ENCODE assay signal across 14 cellular contexts in genomic region chr20:17849111-17849900, GRCh38.
DNase-seq lines count a peak whose midpoint lies in the region; ATAC-seq, FAIRE-seq and TF ChIP-seq lines count a peak whose summit lies in the region.
"Had no signal": no experiment of that assay in that cellular context is flagged by ENCODE, and none has a peak within 500 bp of the region (broad histone marks: within the 10 kb centered on the region; RNA-seq: fewer than 3 reads in every experiment).

No MANE protein-coding gene starts in this region.

- intact Hi-C loops in IMR-90 (cut with micrococcal nuclease) = no loop called here

- H3K4me2 ChIP-seq in IMR-90 (ENCODE audit: low read depth, low read length) (no peak overlapping the region), H1 (ENCODE audit: insufficient read depth in 1 of 2, low read depth in 2 of 2, low read length in 2 of 2) (no peak overlapping the region), trophoblast cell (ENCODE audit: low read length) (no peak overlapping the region)

- in situ Hi-C loops in IMR-90 (cut with MboI; ENCODE audit: low sequenced_read_pairs) = no loop called here
- in situ Hi-C loops in HAP-1 (cut with MboI; ENCODE audit: low sequenced_read_pairs) = no loop called here

- no peak for DNase-seq in AG04450 (ENCODE audit: low read depth, low spot score)
- no peak for DNase-seq in IMR-90
- DNase-seq in H1 (ENCODE audit: low read depth in 1 of 2, low spot score in 2 of 2) = no peak
- DNase-seq in trophoblast cell = no peak
- DNase-seq in HAP-1 (ENCODE audit: low spot score in 2 of 2) = no peak
- no peak for DNase-seq in urothelium cell line (ENCODE audit: low spot score)
- DNase-seq in effector CD4-positive, alpha-beta T cell = no peak
- DNase-seq: activated CD4-positive, alpha-beta T cell treated with anti-CD3 and anti-CD28 coated beads for 36 hours; activated effector memory CD4-positive, alpha-beta T cell treated with Interleukin-2 at 50 U/mL for 16 hours; GF-D8; KG1; NCI-H187 had no signal

- TF ChIP-seq EP300 in H1 (IDR thresholded peaks at IDR 0.05; ENCODE audit: borderline replicate concordance in 1 of 2, low read depth in 2 of 2, low read length in 2 of 2) = no peak

- H3K27ac ChIP-seq in AG04450 (ENCODE audit: low read depth, low read length) (peak overlapping the region; percentile 84), IMR-90 (ENCODE audit: insufficient read depth, low read length) (peak overlapping the region; percentile 62), H1 (ENCODE audit: low read depth, low read length) (no peak overlapping the region), trophoblast cell (ENCODE audit: low read depth, low read length) (no peak overlapping the region)
- H3K27ac ChIP-seq: cardiac muscle cell had no signal

- WGBS in IMR-90 (ENCODE audit: extremely low coverage in 2 of 2, insufficient read length in 1 of 2), 2 experiments = no CpG with 5 or more reads among the region's 6 CpGs
- WGBS in H1 (ENCODE audit: extremely low coverage in 1 of 2, insufficient coverage in 1 of 2, insufficient read length in 1 of 2, insufficient replicate concordance in 2 of 2, low coverage in 1 of 2, low lambda C conversion rate in 2 of 2, missing lambda C conversion rate in 1 of 2), 2 experiments = 86% methylated on average over 6 of the region's 6 CpGs; no CpG with 5 or more reads in 1 of the 2 experiments
- WGBS in trophoblast cell (ENCODE audit: extremely low coverage, insufficient coverage, insufficient read length) = no CpG with 5 or more reads among the region's 6 CpGs

- peaks cover 15% of the 10 kb centered on the region for H3K9me3 ChIP-seq in AG04450 (ENCODE audit: control insufficient read depth, insufficient read depth, low read length)
- peaks cover 6% of the 10 kb centered on the region for H3K9me3 ChIP-seq in IMR-90 (ENCODE audit: control insufficient read depth, insufficient read depth, low read length)
- no peaks in the 10 kb centered on the region for H3K9me3 ChIP-seq in H1 (ENCODE audit: insufficient read depth in 2 of 2, low read depth in 1 of 2, low read length in 1 of 2)
- H3K9me3 ChIP-seq in trophoblast cell (ENCODE audit: insufficient read depth, low read depth, low read length) = peaks cover 4% of the 10 kb centered on the region
- no peaks in the 10 kb centered on the region for H3K9me3 ChIP-seq in HAP-1

- H3K56ac ChIP-seq in IMR-90 (ENCODE audit: extremely low read depth, insufficient read depth, low read length) (peak overlapping the region; percentile 77), H1 (replicated peaks; ENCODE audit: insufficient read length, low read depth, low read length) (no peak overlapping the region)

- H3K79me1 ChIP-seq in IMR-90 (ENCODE audit: low read depth in 1 of 2, low read length in 2 of 2) (peaks cover 0 to 21% of the 10 kb centered on the region in 2 experiments; a peak in 2 of 4 replicates), H1 (ENCODE audit: low read depth, low read length) (no peaks in the 10 kb centered on the region), trophoblast cell (ENCODE audit: low read length) (peaks cover 4% of the 10 kb centered on the region)

- H2BK15ac ChIP-seq in IMR-90 (ENCODE audit: low read depth, low read length) (peak overlapping the region; percentile 94; the same call in 2 of the 3 replicates), H1 (ENCODE audit: low read length) (no peak overlapping the region)

- no peaks in the 10 kb centered on the region for H3K27me3 ChIP-seq in AG04450 (ENCODE audit: control insufficient read depth, insufficient read depth, low read length)
- H3K27me3 ChIP-seq in IMR-90 (ENCODE audit: control insufficient read depth, insufficient read depth, low read length) = no peaks in the 10 kb centered on the region
- no peaks in the 10 kb centered on the region for H3K27me3 ChIP-seq in H1 (replicated peaks in 1 of 4; ENCODE audit: control insufficient read depth in 3 of 4, extremely low read depth in 1 of 4, insufficient read depth in 3 of 4, low read length in 3 of 4)
- no peaks in the 10 kb centered on the region for H3K27me3 ChIP-seq in trophoblast cell (ENCODE audit: insufficient read depth, low read length)
- no peaks in the 10 kb centered on the region; the same call in 1 of the 2 replicates for H3K27me3 ChIP-seq in HAP-1 (ENCODE audit: low read depth)
- H3K27me3 ChIP-seq: cardiac muscle cell had no signal

- CTCF ChIA-PET in AG04450 (lab: Charles Lee) = interaction anchor here (0.5 kb wide), 1 partner anchor 164 kb away, joined by 4 read pairs; no protein-coding TSS in a partner anchor
- CTCF ChIA-PET in IMR-90 (lab: Yijun Ruan, JAX) = interaction anchor here (0.6 kb wide), 1 partner anchor 46 kb away, joined by 3 read pairs; no protein-coding TSS in a partner anchor
- CTCF ChIA-PET in H1 (lab: Charles Lee; ENCODE audit: partially characterized antibody) = interaction anchor here (0.8 to 1.6 kb wide), 5 partner anchors 11 to 133 kb away, joined by 3 to 8 read pairs (median 4); no protein-coding TSS in a partner anchor

- H3K23ac ChIP-seq in IMR-90 (ENCODE audit: low read depth, low read length) (peak overlapping the region; percentile 77), H1 (ENCODE audit: insufficient read length) (no peak overlapping the region), trophoblast cell (ENCODE audit: low read length) (no peak overlapping the region)

- FAIRE-seq in H1 (lab: Jason Lieb, UNC) (no peak), urothelium cell line (lab: Jason Lieb, UNC) (no peak)

- no TSS peak for BruUV-seq in IMR-90 (replicated peaks; lab: Mats Ljungman, UMichigan)

- H3K79me2 ChIP-seq in H1 (ENCODE audit: control insufficient read depth in 1 of 2, insufficient read depth in 2 of 2, low read length in 2 of 2) = no peaks in the 10 kb centered on the region
- H3K79me2 ChIP-seq in trophoblast cell (ENCODE audit: control insufficient read depth, insufficient read depth, low read length, poor library complexity) = no peaks in the 10 kb centered on the region

- no peak overlapping the region for H4K12ac ChIP-seq in trophoblast cell (ENCODE audit: low read depth, low read length)

- dilution Hi-C loops in IMR-90 (cut with HindIII; ENCODE audit: low sequenced_read_pairs, unreplicated experiment) = no loop called here

- H2AFZ ChIP-seq in IMR-90 (replicated peaks; ENCODE audit: low read length, poor library complexity) (peak overlapping the region; percentile 57), H1 (ENCODE audit: low read length) (no peak overlapping the region), trophoblast cell (ENCODE audit: insufficient read depth, low read length, poor library complexity) (no peak overlapping the region)

- peak overlapping the region; percentile 95 for H2AK9ac ChIP-seq in IMR-90 (replicated peaks; ENCODE audit: low read depth, low read length, poor library complexity)

- ATAC-seq in IMR-90 (ENCODE audit: low read depth) (no peak), HG02870 (IDR thresholded peaks at IDR 0.05; ENCODE audit: unreplicated experiment) (no peak)
- ATAC-seq: activated CD4-positive, alpha-beta T cell treated with anti-CD3 and anti-CD28 coated beads for 36 hours had no signal

- H4K20me1 ChIP-seq in IMR-90 (ENCODE audit: insufficient read depth, low read length) = no peaks in the 10 kb centered on the region
- no peaks in the 10 kb centered on the region for H4K20me1 ChIP-seq in H1 (replicated peaks in 1 of 2; ENCODE audit: control insufficient read depth in 1 of 2, insufficient read depth in 2 of 2, low read length in 2 of 2)

- no peak for TF ChIP-seq CTCF in AG04450 (IDR thresholded peaks at IDR 0.05; ENCODE audit: low read depth, low read length)
- no peak for TF ChIP-seq CTCF in IMR-90 (conservative IDR thresholded peaks at IDR 0.05; ENCODE audit: low read depth, low read length)
- TF ChIP-seq CTCF in H1 (IDR thresholded peaks at IDR 0.05; ENCODE audit: control extremely low read depth in 1 of 3, insufficient read depth in 1 of 3, low read depth in 1 of 3, low read length in 3 of 3) = no peak

- H2AK5ac ChIP-seq in IMR-90 (ENCODE audit: low read depth, low read length) = peak overlapping the region; percentile 100
- H2AK5ac ChIP-seq in H1 (ENCODE audit: low read depth, low read length) = no peak overlapping the region
- H2AK5ac ChIP-seq in trophoblast cell (ENCODE audit: low read length) = no peak overlapping the region

- peak overlapping the region; percentile 60 for H4K5ac ChIP-seq in IMR-90 (ENCODE audit: low read depth, low read length)
- H4K5ac ChIP-seq in H1 (ENCODE audit: insufficient read length, low read depth, low read length) = no peak overlapping the region

- H2BK5ac ChIP-seq in IMR-90 (ENCODE audit: low read depth, low read length, poor library complexity, severe bottlenecking) (peak overlapping the region; percentile 79), H1 (ENCODE audit: low read depth, low read length) (peak overlapping the region; percentile 87; the same call in 1 of the 2 replicates), trophoblast cell (ENCODE audit: low read depth, low read length, poor library complexity) (no peak overlapping the region)

- no peaks in the 10 kb centered on the region for H3K36me3 ChIP-seq in IMR-90 (ENCODE audit: control insufficient read depth, insufficient read depth, low read length)
- H3K36me3 ChIP-seq in H1 (ENCODE audit: control insufficient read depth in 2 of 4, insufficient read depth in 4 of 4, low read length in 3 of 4) = no peaks in the 10 kb centered on the region
- H3K36me3 ChIP-seq in trophoblast cell (ENCODE audit: control insufficient read depth in 1 of 2, insufficient read depth in 2 of 2, low read length in 2 of 2) = no peaks in the 10 kb centered on the region
- no peaks in the 10 kb centered on the region for H3K36me3 ChIP-seq in HAP-1 (replicated peaks)
- H3K36me3 ChIP-seq: cardiac muscle cell had no signal

- H4K91ac ChIP-seq in IMR-90 (ENCODE audit: insufficient read depth, low read depth, low read length) = peak overlapping the region; percentile 98
- no peak overlapping the region for H4K91ac ChIP-seq in H1 (replicated peaks; ENCODE audit: insufficient read length, low read length)
- H4K91ac ChIP-seq in trophoblast cell (ENCODE audit: low read depth, low read length) = peak overlapping the region; percentile 11

- H2BK12ac ChIP-seq in H1 (ENCODE audit: low read depth, low read length) (peak overlapping the region; percentile 39; the same call in 1 of the 2 replicates), trophoblast cell (ENCODE audit: low read length) (no peak overlapping the region)

- POLR2A ChIA-PET in AG04450 (lab: Yijun Ruan, JAX) = interaction anchor here (0.6 to 2.5 kb wide), 4 partner anchors 13 to 365 kb away, joined by 3 to 8 read pairs (median 6); partner anchors contain the start of gene RRBP1
- POLR2A ChIA-PET in IMR-90 (lab: Charles Lee; ENCODE audit: unreplicated experiment) = interaction anchor here (1.6 kb wide), 1 partner anchor 25 kb away, joined by 5 read pairs; no protein-coding TSS in a partner anchor
- POLR2A ChIA-PET in H1 (lab: Charles Lee; ENCODE audit: partially characterized antibody) = interaction anchor here (0.6 to 1.5 kb wide), 2 partner anchors 13 to 64 kb away, joined by 4 to 7 read pairs; no protein-coding TSS in a partner anchor

- H4K8ac ChIP-seq in IMR-90 (ENCODE audit: low read depth in 2 of 2, low read length in 2 of 2) (peak overlapping the region; percentile 81 to 91), H1 (ENCODE audit: extremely low read depth, insufficient read depth, low read length) (no peak overlapping the region), trophoblast cell (ENCODE audit: low read depth, low read length) (no peak overlapping the region)

- H3K9ac ChIP-seq in IMR-90 (ENCODE audit: low read depth, low read length) (no peak overlapping the region), H1 (replicated peaks in 1 of 4; ENCODE audit: extremely low read depth in 1 of 4, low read depth in 3 of 4, low read length in 3 of 4) (no peak overlapping the region), trophoblast cell (ENCODE audit: low read length) (no peak overlapping the region)

- peak overlapping the region; percentile 69 for H3K18ac ChIP-seq in IMR-90 (ENCODE audit: low read depth, low read length)
- no peak overlapping the region for H3K18ac ChIP-seq in H1 (ENCODE audit: extremely low read depth, low read length)
- no peak overlapping the region for H3K18ac ChIP-seq in trophoblast cell (ENCODE audit: low read length)

- peaks cover 1% of the 10 kb centered on the region; the same call in 1 of the 2 replicates for H3K23me2 ChIP-seq in H1 (ENCODE audit: low read depth, low read length)

- H3K14ac ChIP-seq in IMR-90 (replicated peaks; ENCODE audit: low read depth, low read length) = peak overlapping the region; percentile 92
- no peak overlapping the region for H3K14ac ChIP-seq in H1 (ENCODE audit: insufficient read length)
- no peak overlapping the region for H3K14ac ChIP-seq in trophoblast cell (ENCODE audit: low read length)

- H3K4me1 ChIP-seq in IMR-90 (ENCODE audit: control insufficient read depth, insufficient read depth, low read length) = peaks cover 6% of the 10 kb centered on the region
- peaks cover 0 to 9% (median 2%) of the 10 kb centered on the region in 4 experiments; a peak in 3 of 7 replicates for H3K4me1 ChIP-seq in H1 (replicated peaks in 1 of 4; ENCODE audit: control insufficient read depth in 3 of 4, insufficient read depth in 4 of 4, low read length in 3 of 4)
- H3K4me1 ChIP-seq in trophoblast cell (ENCODE audit: control insufficient read depth in 1 of 2, insufficient read depth in 2 of 2, low read length in 2 of 2) = peaks cover 5 to 7% of the 10 kb centered on the region in 2 experiments
- H3K4me1 ChIP-seq in HAP-1 = no peaks in the 10 kb centered on the region

- H2BK20ac ChIP-seq in IMR-90 (ENCODE audit: low read depth, low read length) = peak overlapping the region; percentile 99
- peak overlapping the region; percentile 67; the same call in 1 of the 2 replicates for H2BK20ac ChIP-seq in H1 (ENCODE audit: low read length)

- H3K9me1 ChIP-seq in IMR-90 (ENCODE audit: insufficient read depth, low read length) = peaks cover 31% of the 10 kb centered on the region

- TF ChIP-seq RAD21 in IMR-90 (IDR thresholded peaks at IDR 0.05; ENCODE audit: low read length) (no peak), H1 (IDR thresholded peaks at IDR 0.05 in 1 of 2, conservative IDR thresholded peaks at IDR 0.05 in 1 of 2; ENCODE audit: low read depth in 2 of 2, low read length in 2 of 2) (no peak)

- TF ChIP-seq POLR2A in IMR-90 (IDR thresholded peaks at IDR 0.05; ENCODE audit: low read depth, low read length) = no peak
- no peak for TF ChIP-seq POLR2A in H1 (IDR thresholded peaks at IDR 0.05; ENCODE audit: control extremely low read depth in 1 of 2, low read depth in 2 of 2, low read length in 2 of 2)

- H3K4ac ChIP-seq in IMR-90 (ENCODE audit: low read depth, low read length) (peak overlapping the region; percentile 98), H1 (replicated peaks; ENCODE audit: insufficient read length, low read depth, low read length) (no peak overlapping the region), trophoblast cell (ENCODE audit: low read depth, low read length) (no peak overlapping the region)

- H3K4me3 ChIP-seq in AG04450 (ENCODE audit: low read depth, low read length) (no peak overlapping the region), IMR-90 (ENCODE audit: insufficient read depth, low read depth, low read length) (no peak overlapping the region), H1 (ENCODE audit: extremely low read depth in 1 of 4, insufficient read depth in 2 of 4, low read depth in 3 of 4, low read length in 4 of 4) (no peak overlapping the region), trophoblast cell (ENCODE audit: low read depth, low read length) (no peak overlapping the region), HAP-1 (no peak overlapping the region)
- H3K4me3 ChIP-seq: cardiac muscle cell had no signal

- H2BK120ac ChIP-seq in IMR-90 (ENCODE audit: low read depth, low read length) (peak overlapping the region; percentile 100), H1 (replicated peaks; ENCODE audit: low read depth, low read length) (no peak overlapping the region), trophoblast cell (ENCODE audit: insufficient read depth, low read length, poor library complexity) (no peak overlapping the region)

Comparison
In these comparisons a context has a peak if more than half of its experiments do, and no peak if none do; other contexts are left out.
1. H3K27ac ChIP-seq: peak in AG04450 (single experiment) and IMR-90 (single experiment); none in H1 (single experiment) and trophoblast cell (single experiment).
2. H4K8ac ChIP-seq: peak in IMR-90 (2 of 2); none in H1 (single experiment) and trophoblast cell (single experiment).